Comparison of ENCODE assay signal across 12 cellular contexts in the genomic region with DNA sequence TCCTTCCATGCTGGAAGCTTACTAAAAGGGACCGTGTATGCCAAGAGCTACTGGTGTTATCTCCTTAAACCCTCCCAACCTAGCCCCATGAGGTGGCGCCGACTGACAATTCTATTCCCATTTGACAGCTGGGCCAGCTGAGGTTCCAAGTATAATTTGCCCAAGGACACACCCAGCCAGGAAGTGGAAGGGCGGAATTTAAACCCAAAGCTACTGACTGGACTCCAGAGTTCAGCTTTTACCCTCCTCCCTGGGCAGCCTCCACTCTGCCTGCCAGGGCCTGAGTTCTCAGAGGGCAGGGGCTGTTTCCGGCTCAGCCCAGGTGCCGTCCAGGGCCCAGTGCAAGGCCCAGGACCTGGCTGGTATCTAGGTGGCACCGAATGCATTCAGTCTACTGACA.
DNase-seq lines count a peak whose midpoint lies in the region; ATAC-seq, FAIRE-seq and TF ChIP-seq lines count a peak whose summit lies in the region.
"Had no signal": no experiment of that assay in that cellular context is flagged by ENCODE, and none has a peak within 500 bp of the region (broad histone marks: within the 10 kb centered on the region; RNA-seq: fewer than 3 reads in every experiment).

No MANE protein-coding gene starts in this region.

- H3K4me2 ChIP-seq in hepatocyte: peak overlapping the region; percentile 97

- intact Hi-C loops in sciatic nerve (cut with DNase I): no loop called here

- H3K4me1 ChIP-seq in hepatocyte (ENCODE audit: insufficient read depth) (peaks cover 15% of the 10 kb centered on the region), small intestine (ENCODE audit: control insufficient read depth in 2 of 2, insufficient read depth in 1 of 2, low read depth in 1 of 2, low read length in 1 of 2) (peaks cover 0 to 4% of the 10 kb centered on the region in 2 donors)

- no peaks in the 10 kb centered on the region for H3K9me3 ChIP-seq in hepatocyte (ENCODE audit: low read depth)
- no peaks in the 10 kb centered on the region for H3K9me3 ChIP-seq in small intestine (ENCODE audit: control insufficient read depth, low read depth)

- H3K4me3 ChIP-seq in hepatocyte: no peak overlapping the region
- no peak overlapping the region for H3K4me3 ChIP-seq in small intestine (ENCODE audit: low read depth in 1 of 2, low read length in 2 of 2)

- peak; percentile 17 for DNase-seq in D341Med (ENCODE audit: low spot score)
- DNase-seq in activated naive CD8-positive, alpha-beta T cell treated with anti-CD3 and anti-CD28 coated beads, Interleukin-2, amount 50 U/mL, for 24 hours: no peak
- DNase-seq in hepatocyte (ENCODE audit: low spot score): no peak
- peak; percentile 54 for DNase-seq in sciatic nerve (ENCODE audit: low spot score)
- DNase-seq in NCI-H187 (lab: John Stamatoyannopoulos, UW): no peak
- no peak for DNase-seq in small intestine
- DNase-seq in amniotic stem cell (lab: John Stamatoyannopoulos, UW): no peak
- no peak for DNase-seq in COLO668 (lab: John Stamatoyannopoulos, UW; ENCODE audit: unreplicated experiment)
- DNase-seq: DMS79 treated with DMSO at 0.1 percent for 48 hours; NCI-H345; stimulated activated CD4-positive, alpha-beta T cell treated with anti-CD3 and anti-CD28 coated beads, Interleukin-4, amount 100 ng/mL, for 4 hours had no signal

- H3K4me3 Mint-ChIP-seq in activated naive CD8-positive, alpha-beta T cell treated with anti-CD3 and anti-CD28 coated beads, Interleukin-2, amount 50 U/mL, for 24 hours: peak overlapping the region; percentile 42

- no peaks in the 10 kb centered on the region for H3K9me2 ChIP-seq in hepatocyte (replicated peaks; ENCODE audit: insufficient read depth)

- peaks cover 32% of the 10 kb centered on the region for H3K27me3 Mint-ChIP-seq in activated naive CD8-positive, alpha-beta T cell treated with anti-CD3 and anti-CD28 coated beads, Interleukin-2, amount 50 U/mL, for 24 hours

- H3K27ac ChIP-seq in hepatocyte: peak overlapping the region; percentile 83
- peak overlapping the region in 1 of 2 donors; percentile 28 for H3K27ac ChIP-seq in small intestine (ENCODE audit: low read depth in 1 of 2, low read length in 1 of 2)
- H3K27ac ChIP-seq: cardiac muscle cell had no signal

- ATAC-seq in activated naive CD8-positive, alpha-beta T cell treated with anti-CD3 and anti-CD28 coated beads, Interleukin-2, amount 50 U/mL, for 24 hours: no peak
- ATAC-seq in sciatic nerve: peak; percentile 27

- no peak for TF ChIP-seq CTCF in hepatocyte (IDR thresholded peaks at IDR 0.05; ENCODE audit: poor library complexity)

- no peaks in the 10 kb centered on the region for H3K27me3 ChIP-seq in hepatocyte
- H3K27me3 ChIP-seq in small intestine (ENCODE audit: control insufficient read depth in 2 of 2, insufficient read depth in 2 of 2, low read length in 2 of 2): peaks cover 3 to 4% of the 10 kb centered on the region in 2 donors
- H3K27me3 ChIP-seq: cardiac muscle cell had no signal

- H3K36me3 ChIP-seq in hepatocyte (replicated peaks; ENCODE audit: insufficient read depth, low read depth) (no peaks in the 10 kb centered on the region), small intestine (ENCODE audit: control insufficient read depth in 2 of 2, insufficient read depth in 2 of 2, low read length in 2 of 2) (no peaks in the 10 kb centered on the region)
- H3K36me3 ChIP-seq: cardiac muscle cell had no signal

- H3K36me3 Mint-ChIP-seq in activated naive CD8-positive, alpha-beta T cell treated with anti-CD3 and anti-CD28 coated beads, Interleukin-2, amount 50 U/mL, for 24 hours (ENCODE audit: low read depth): no peaks in the 10 kb centered on the region

- no peaks in the 10 kb centered on the region for H3K9me3 Mint-ChIP-seq in activated naive CD8-positive, alpha-beta T cell treated with anti-CD3 and anti-CD28 coated beads, Interleukin-2, amount 50 U/mL, for 24 hours

- no peaks in the 10 kb centered on the region for H4K20me1 ChIP-seq in hepatocyte (ENCODE audit: insufficient read depth, poor library complexity, severe bottlenecking)

- no peak overlapping the region for H2AFZ ChIP-seq in hepatocyte

- H3K79me2 ChIP-seq in hepatocyte: no peaks in the 10 kb centered on the region

- FAIRE-seq in small intestine (lab: Jason Lieb, UNC): no peak

- peaks cover 3% of the 10 kb centered on the region for H3K4me1 Mint-ChIP-seq in activated naive CD8-positive, alpha-beta T cell treated with anti-CD3 and anti-CD28 coated beads, Interleukin-2, amount 50 U/mL, for 24 hours

- 82% methylated on average over 7 of the region's 7 CpGs for WGBS in hepatocyte (ENCODE audit: low lambda C conversion rate, missing lambda C conversion rate)
- 68 to 69% (median 69%) methylated on average over 7 of the region's 7 CpGs for WGBS in small intestine, 3 donors

- H3K27ac Mint-ChIP-seq in activated naive CD8-positive, alpha-beta T cell treated with anti-CD3 and anti-CD28 coated beads, Interleukin-2, amount 50 U/mL, for 24 hours: no peak overlapping the region

Comparison
In these comparisons a context has a peak if more than half of its experiments do, and no peak if none do; other contexts are left out.
1. DNase-seq: peak in D341Med (single experiment) and sciatic nerve (single experiment); none in activated naive CD8-positive, alpha-beta T cell treated with anti-CD3 and anti-CD28 coated beads, Interleukin-2, amount 50 U/mL, for 24 hours (single experiment), hepatocyte (single experiment), NCI-H187 (0 of 2), small intestine (single experiment), amniotic stem cell (single experiment) and COLO668 (single experiment).